ENCODE assay signal across 10 cellular contexts in the genomic region with DNA sequence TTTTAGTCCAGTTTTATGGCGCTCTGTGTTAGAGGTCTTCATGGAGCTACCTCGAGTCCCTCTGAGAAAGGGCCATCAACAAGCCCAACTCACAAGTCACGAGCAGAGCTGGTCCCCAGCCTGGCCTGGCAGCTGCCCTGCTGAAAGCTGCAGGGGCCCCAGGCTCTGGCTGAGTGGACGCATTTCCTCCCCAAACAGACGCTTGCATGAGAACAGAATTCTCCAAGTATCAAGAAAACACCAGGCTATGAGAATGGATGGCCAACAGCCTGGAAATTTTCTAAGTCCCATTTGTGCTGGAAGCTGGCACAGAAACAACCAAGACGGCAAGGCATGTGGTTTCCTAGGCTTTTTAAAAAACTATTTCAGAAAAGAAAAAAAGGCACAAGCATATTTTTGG.
DNase-seq lines count a peak whose midpoint lies in the region; ATAC-seq and TF ChIP-seq lines count a peak whose summit lies in the region.
"Had no signal": no experiment of that assay in that cellular context is flagged by ENCODE, and none has a peak within 500 bp of the region (broad histone marks: within the 10 kb centered on the region; RNA-seq: fewer than 3 reads in every experiment).

No MANE protein-coding gene starts in this region.

- peaks cover under 1% of the 10 kb centered on the region for H3K9me3 Mint-ChIP-seq in stimulated activated naive CD8-positive, alpha-beta T cell treated with anti-CD3 and anti-CD28 coated beads, Interleukin-15, Interleukin-2, amounts not matched to agents 100 ng/mL and 50 ng/mL, for 24 hours
- peaks cover 10% of the 10 kb centered on the region for H3K9me3 Mint-ChIP-seq in activated T-helper 1 cell treated with anti-CD3 and anti-CD28 coated beads, Interleukin-12 subunit alpha, Interleukin-12 subunit beta, Interleukin-2, Interleukin-4 antibody, amounts not matched to agents 30 ng/mL and 10 ng/mL and 1 ng/mL, durations not matched to agents 14 hours and 24 hours and 36 hours
- H3K9me3 Mint-ChIP-seq: activated naive CD4-positive, alpha-beta T cell treated with anti-CD3 and anti-CD28 coated beads, Interleukin-2, amount 50 U/mL, for 72 hours had no signal

- H3K27ac Mint-ChIP-seq in stimulated activated naive CD8-positive, alpha-beta T cell treated with anti-CD3 and anti-CD28 coated beads, Interleukin-15, Interleukin-2, amounts not matched to agents 100 ng/mL and 50 ng/mL, for 24 hours = peak overlapping the region; percentile 62
- no peak overlapping the region for H3K27ac Mint-ChIP-seq in activated T-helper 1 cell treated with anti-CD3 and anti-CD28 coated beads, Interleukin-12 subunit alpha, Interleukin-12 subunit beta, Interleukin-2, Interleukin-4 antibody, amounts not matched to agents 30 ng/mL and 10 ng/mL and 1 ng/mL, durations not matched to agents 14 hours and 24 hours and 36 hours
- H3K27ac Mint-ChIP-seq: activated naive CD4-positive, alpha-beta T cell treated with anti-CD3 and anti-CD28 coated beads, Interleukin-2, amount 50 U/mL, for 72 hours had no signal

- H3K4me3 Mint-ChIP-seq in stimulated activated naive CD8-positive, alpha-beta T cell treated with anti-CD3 and anti-CD28 coated beads, Interleukin-15, Interleukin-2, amounts not matched to agents 100 ng/mL and 50 ng/mL, for 24 hours = no peak overlapping the region
- H3K4me3 Mint-ChIP-seq in activated T-helper 1 cell treated with anti-CD3 and anti-CD28 coated beads, Interleukin-12 subunit alpha, Interleukin-12 subunit beta, Interleukin-2, Interleukin-4 antibody, amounts not matched to agents 30 ng/mL and 10 ng/mL and 1 ng/mL, durations not matched to agents 14 hours and 24 hours and 36 hours = no peak overlapping the region

- DNase-seq in stimulated activated naive CD8-positive, alpha-beta T cell treated with anti-CD3 and anti-CD28 coated beads, Interleukin-15, Interleukin-2, amounts not matched to agents 100 U/mL and 50 U/mL, for 24 hours = no peak
- DNase-seq in globus pallidus (ENCODE audit: low spot score) = peak; percentile 89
- peak in 8 of 10 donors; percentile 45 to 93 (median 62) for DNase-seq in posterior cingulate gyrus
- no peak for DNase-seq in GM13976 (ENCODE audit: low spot score)
- DNase-seq in cerebellum (ENCODE audit: low spot score) = no peak
- DNase-seq in activated T-helper 1 cell treated with anti-CD3 and anti-CD28 coated beads, Interleukin-12 subunit alpha, Interleukin-12 subunit beta, Interleukin-2, Interleukin-4 antibody, amounts not matched to agents 30 ng/mL and 10 ng/mL and 1 ng/mL, durations not matched to agents 14 hours and 24 hours and 36 hours (ENCODE audit: low spot score) = no peak
- DNase-seq: stimulated activated CD4-positive, alpha-beta T cell treated with anti-CD3 and anti-CD28 coated beads, Interleukin-4, amount 100 ng/mL, for 4 hours had no signal

- peaks cover 6% of the 10 kb centered on the region for H3K27me3 Mint-ChIP-seq in stimulated activated naive CD8-positive, alpha-beta T cell treated with anti-CD3 and anti-CD28 coated beads, Interleukin-15, Interleukin-2, amounts not matched to agents 100 ng/mL and 50 ng/mL, for 24 hours
- peaks cover 7% of the 10 kb centered on the region for H3K27me3 Mint-ChIP-seq in activated T-helper 1 cell treated with anti-CD3 and anti-CD28 coated beads, Interleukin-12 subunit alpha, Interleukin-12 subunit beta, Interleukin-2, Interleukin-4 antibody, amounts not matched to agents 30 ng/mL and 10 ng/mL and 1 ng/mL, durations not matched to agents 14 hours and 24 hours and 36 hours (ENCODE audit: insufficient read depth)

- intact Hi-C loops in posterior cingulate gyrus (cut with DNase I) = no loop called here
- intact Hi-C loops in activated T-helper 1 cell treated with anti-CD3 and anti-CD28 coated beads, Interleukin-12 subunit alpha, Interleukin-12 subunit beta, Interleukin-2, Interleukin-4 antibody, amounts not matched to agents 30 ng/mL and 10 ng/mL and 1 ng/mL, durations not matched to agents 14 hours and 24 hours and 36 hours (cut with micrococcal nuclease) = loop anchor here (5.0 kb wide), 1 partner anchor 163 kb away; a partner anchor contains a TSS

- H3K36me3 Mint-ChIP-seq in stimulated activated naive CD8-positive, alpha-beta T cell treated with anti-CD3 and anti-CD28 coated beads, Interleukin-15, Interleukin-2, amounts not matched to agents 100 ng/mL and 50 ng/mL, for 24 hours (ENCODE audit: low read depth) = peaks cover 9% of the 10 kb centered on the region
- H3K36me3 Mint-ChIP-seq in activated T-helper 1 cell treated with anti-CD3 and anti-CD28 coated beads, Interleukin-12 subunit alpha, Interleukin-12 subunit beta, Interleukin-2, Interleukin-4 antibody, amounts not matched to agents 30 ng/mL and 10 ng/mL and 1 ng/mL, durations not matched to agents 14 hours and 24 hours and 36 hours (ENCODE audit: low read depth) = peaks cover 11% of the 10 kb centered on the region

- ATAC-seq in stimulated activated naive CD8-positive, alpha-beta T cell treated with anti-CD3 and anti-CD28 coated beads, Interleukin-15, Interleukin-2, amounts not matched to agents 100 U/mL and 50 U/mL, for 24 hours = no peak
- ATAC-seq in GM19328 (IDR thresholded peaks at IDR 0.05; ENCODE audit: unreplicated experiment) = no peak
- ATAC-seq: activated naive CD4-positive, alpha-beta T cell treated with anti-CD3 and anti-CD28 coated beads, Interleukin-2, amount 50 U/mL, for 72 hours had no signal

- H3K4me1 Mint-ChIP-seq in stimulated activated naive CD8-positive, alpha-beta T cell treated with anti-CD3 and anti-CD28 coated beads, Interleukin-15, Interleukin-2, amounts not matched to agents 100 ng/mL and 50 ng/mL, for 24 hours (ENCODE audit: low read depth) = peaks cover 69% of the 10 kb centered on the region
- H3K4me1 Mint-ChIP-seq in activated T-helper 1 cell treated with anti-CD3 and anti-CD28 coated beads, Interleukin-12 subunit alpha, Interleukin-12 subunit beta, Interleukin-2, Interleukin-4 antibody, amounts not matched to agents 30 ng/mL and 10 ng/mL and 1 ng/mL, durations not matched to agents 14 hours and 24 hours and 36 hours (ENCODE audit: low read depth) = peaks cover 31% of the 10 kb centered on the region

- TF ChIP-seq CTCF in GM13976 (IDR thresholded peaks at IDR 0.05; ENCODE audit: borderline replicate concordance, control extremely low read depth, extremely low read depth, insufficient read depth, missing control alignments) = no peak

- in situ Hi-C loops in GM13976 (cut with MboI; ENCODE audit: low sequenced_read_pairs, unreplicated experiment) = no loop called here

Comparison
In these comparisons a context has a peak if more than half of its experiments do, and no peak if none do; other contexts are left out.
1. DNase-seq: peak in globus pallidus (single experiment) and posterior cingulate gyrus (8 of 10); none in stimulated activated naive CD8-positive, alpha-beta T cell treated with anti-CD3 and anti-CD28 coated beads, Interleukin-15, Interleukin-2, amounts not matched to agents 100 U/mL and 50 U/mL, for 24 hours (single experiment), GM13976 (single experiment), cerebellum (single experiment) and activated T-helper 1 cell treated with anti-CD3 and anti-CD28 coated beads, Interleukin-12 subunit alpha, Interleukin-12 subunit beta, Interleukin-2, Interleukin-4 antibody, amounts not matched to agents 30 ng/mL and 10 ng/mL and 1 ng/mL, durations not matched to agents 14 hours and 24 hours and 36 hours (single experiment).